Comparison of ENCODE assay signal across 1 cellular context in the genomic region with DNA sequence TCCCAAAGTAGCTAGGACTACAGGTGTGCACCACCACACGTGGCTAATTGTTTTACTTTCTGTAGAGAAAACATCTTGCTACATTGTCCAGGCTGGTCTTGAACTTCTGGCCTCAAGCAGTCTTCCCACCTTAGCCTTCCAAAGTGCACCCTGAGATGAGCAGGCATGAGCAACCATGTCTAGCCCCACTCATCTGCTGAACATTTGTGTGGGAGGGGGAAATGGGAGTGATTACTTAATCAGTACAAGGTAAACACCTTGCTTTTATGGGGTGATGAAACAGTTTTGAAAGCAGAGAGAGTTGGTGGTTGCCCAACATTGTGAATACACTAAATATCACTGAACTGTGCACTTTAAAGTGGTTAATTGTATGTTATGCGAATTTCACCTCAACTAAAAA.
A peak's percentile ranks its signal among the peaks of the same experiment; 100 is the strongest.
TF ChIP-seq lines count a peak whose summit lies in the region.

No MANE protein-coding gene starts in this region.

TF ChIP-seq in HepG2, 621 proteins besides CTCF, POLR2A, EP300 and RAD21 (continued from another document and continues in another):
- TF ChIP-seq ARID4A (CRISPR knock-in tag; IDR thresholded peaks at IDR 0.05; ENCODE audit: borderline replicate concordance): peak; percentile 32; the same call in 1 of the 2 replicates
- no peak for TF ChIP-seq ZNF512B (CRISPR knock-in tag; IDR thresholded peaks at IDR 0.05; ENCODE audit: borderline replicate concordance)
- TF ChIP-seq NR2F2 (IDR thresholded peaks at IDR 0.05; ENCODE audit: borderline replicate concordance, low read depth): no peak
- TF ChIP-seq FOXA3 (CRISPR knock-in tag; IDR thresholded peaks at IDR 0.05): peak; percentile 98
- TF ChIP-seq ZNF674 (CRISPR knock-in tag; IDR thresholded peaks at IDR 0.05; ENCODE audit: low read depth): no peak
- no peak for TF ChIP-seq SIN3B (IDR thresholded peaks at IDR 0.05; ENCODE audit: low read length)
- 0 out of 2 replicates have a peak, but pooled peaks have one; percentile 22 for TF ChIP-seq ZSCAN21 (CRISPR knock-in tag; IDR thresholded peaks at IDR 0.05; ENCODE audit: borderline replicate concordance)
- TF ChIP-seq MAFK (conservative IDR thresholded peaks at IDR 0.05 in 1 of 2, IDR thresholded peaks at IDR 0.05 in 1 of 2; ENCODE audit: low read length in 2 of 2): no peak; a peak in 1 of 4 replicates
- TF ChIP-seq MIER2 (CRISPR knock-in tag; IDR thresholded peaks at IDR 0.05): 0 out of 2 replicates have a peak, but pooled peaks have one; percentile 47
- TF ChIP-seq XBP1 (CRISPR knock-in tag; IDR thresholded peaks at IDR 0.05): no peak
- no peak for TF ChIP-seq ZFP82 (CRISPR knock-in tag; IDR thresholded peaks at IDR 0.05; ENCODE audit: borderline replicate concordance)
- TF ChIP-seq SOX5 (CRISPR knock-in tag; IDR thresholded peaks at IDR 0.05; ENCODE audit: borderline replicate concordance): peak; percentile 73; the same call in 1 of the 2 replicates
- TF ChIP-seq NRL (CRISPR knock-in tag; IDR thresholded peaks at IDR 0.05; ENCODE audit: borderline replicate concordance): no peak
- TF ChIP-seq, protein P1, sequence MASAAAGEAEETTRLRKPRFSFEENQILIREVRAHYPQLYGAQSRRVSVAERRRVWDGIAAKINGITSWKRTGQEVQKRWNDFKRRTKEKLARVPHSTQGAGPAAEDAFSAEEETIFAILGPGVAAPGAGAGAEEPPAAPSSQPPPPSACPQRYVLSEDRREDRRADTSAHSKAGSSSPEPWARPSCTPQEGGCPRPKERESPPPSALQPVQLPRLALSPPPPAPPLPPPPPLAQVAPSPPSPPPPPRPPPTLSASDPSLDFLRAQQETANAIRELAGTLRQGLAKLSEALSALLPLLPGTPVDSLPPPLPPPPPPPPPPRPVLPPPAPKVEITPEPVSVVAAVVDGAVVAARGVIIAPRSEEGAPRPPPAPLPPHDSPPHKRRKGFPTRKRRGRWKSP (CRISPR knock-in tag; IDR thresholded peaks at IDR 0.05): peak; percentile 80; the same call in 1 of the 2 replicates
- no peak for TF ChIP-seq ZNF256 (CRISPR knock-in tag; conservative IDR thresholded peaks at IDR 0.05)
- peak; percentile 99 for TF ChIP-seq CEBPB (IDR thresholded peaks at IDR 0.05; ENCODE audit: borderline replicate concordance, low read depth, low read length)
- TF ChIP-seq, protein P2, sequence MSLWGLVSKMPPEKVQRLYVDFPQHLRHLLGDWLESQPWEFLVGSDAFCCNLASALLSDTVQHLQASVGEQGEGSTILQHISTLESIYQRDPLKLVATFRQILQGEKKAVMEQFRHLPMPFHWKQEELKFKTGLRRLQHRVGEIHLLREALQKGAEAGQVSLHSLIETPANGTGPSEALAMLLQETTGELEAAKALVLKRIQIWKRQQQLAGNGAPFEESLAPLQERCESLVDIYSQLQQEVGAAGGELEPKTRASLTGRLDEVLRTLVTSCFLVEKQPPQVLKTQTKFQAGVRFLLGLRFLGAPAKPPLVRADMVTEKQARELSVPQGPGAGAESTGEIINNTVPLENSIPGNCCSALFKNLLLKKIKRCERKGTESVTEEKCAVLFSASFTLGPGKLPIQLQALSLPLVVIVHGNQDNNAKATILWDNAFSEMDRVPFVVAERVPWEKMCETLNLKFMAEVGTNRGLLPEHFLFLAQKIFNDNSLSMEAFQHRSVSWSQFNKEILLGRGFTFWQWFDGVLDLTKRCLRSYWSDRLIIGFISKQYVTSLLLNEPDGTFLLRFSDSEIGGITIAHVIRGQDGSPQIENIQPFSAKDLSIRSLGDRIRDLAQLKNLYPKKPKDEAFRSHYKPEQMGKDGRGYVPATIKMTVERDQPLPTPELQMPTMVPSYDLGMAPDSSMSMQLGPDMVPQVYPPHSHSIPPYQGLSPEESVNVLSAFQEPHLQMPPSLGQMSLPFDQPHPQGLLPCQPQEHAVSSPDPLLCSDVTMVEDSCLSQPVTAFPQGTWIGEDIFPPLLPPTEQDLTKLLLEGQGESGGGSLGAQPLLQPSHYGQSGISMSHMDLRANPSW (CRISPR knock-in tag; IDR thresholded peaks at IDR 0.05; ENCODE audit: borderline replicate concordance): no peak
- no peak for TF ChIP-seq ZFP36L1 (CRISPR knock-in tag; IDR thresholded peaks at IDR 0.05)
- no peak for TF ChIP-seq ZNF672 (CRISPR knock-in tag; IDR thresholded peaks at IDR 0.05)
- peak; percentile 47; the same call in 1 of the 2 replicates for TF ChIP-seq ZNF142 (CRISPR knock-in tag; IDR thresholded peaks at IDR 0.05)
- TF ChIP-seq MAZ (IDR thresholded peaks at IDR 0.05; ENCODE audit: borderline replicate concordance, low read depth, low read length): peak; percentile 47; the same call in 1 of the 2 replicates
- TF ChIP-seq MAZ (CRISPR knock-in tag; IDR thresholded peaks at IDR 0.05; ENCODE audit: low read depth): peak; percentile 79; the same call in 1 of the 2 replicates
- TF ChIP-seq ZNF740 (CRISPR knock-in tag; IDR thresholded peaks at IDR 0.05): no peak; the same call in 1 of the 2 replicates
- no peak for TF ChIP-seq SCMH1 (CRISPR knock-in tag; IDR thresholded peaks at IDR 0.05; ENCODE audit: borderline replicate concordance)
- TF ChIP-seq ZNF264 (CRISPR knock-in tag; IDR thresholded peaks at IDR 0.05): 0 out of 2 replicates have a peak, but pooled peaks have one; percentile 77
- TF ChIP-seq TSC22D2 (CRISPR knock-in tag; IDR thresholded peaks at IDR 0.05; ENCODE audit: borderline replicate concordance): no peak
- TF ChIP-seq ZNF850 (CRISPR knock-in tag; conservative IDR thresholded peaks at IDR 0.05): no peak
- TF ChIP-seq MATR3 (CRISPR knock-in tag; IDR thresholded peaks at IDR 0.05): no peak
- no peak for TF ChIP-seq NFE2 (CRISPR knock-in tag; IDR thresholded peaks at IDR 0.05)
- no peak for TF ChIP-seq KLF9 (CRISPR knock-in tag; IDR thresholded peaks at IDR 0.05; ENCODE audit: low read depth)
- no peak for TF ChIP-seq ZNF598 (CRISPR knock-in tag; IDR thresholded peaks at IDR 0.05; ENCODE audit: borderline replicate concordance)
- TF ChIP-seq, protein P3, sequence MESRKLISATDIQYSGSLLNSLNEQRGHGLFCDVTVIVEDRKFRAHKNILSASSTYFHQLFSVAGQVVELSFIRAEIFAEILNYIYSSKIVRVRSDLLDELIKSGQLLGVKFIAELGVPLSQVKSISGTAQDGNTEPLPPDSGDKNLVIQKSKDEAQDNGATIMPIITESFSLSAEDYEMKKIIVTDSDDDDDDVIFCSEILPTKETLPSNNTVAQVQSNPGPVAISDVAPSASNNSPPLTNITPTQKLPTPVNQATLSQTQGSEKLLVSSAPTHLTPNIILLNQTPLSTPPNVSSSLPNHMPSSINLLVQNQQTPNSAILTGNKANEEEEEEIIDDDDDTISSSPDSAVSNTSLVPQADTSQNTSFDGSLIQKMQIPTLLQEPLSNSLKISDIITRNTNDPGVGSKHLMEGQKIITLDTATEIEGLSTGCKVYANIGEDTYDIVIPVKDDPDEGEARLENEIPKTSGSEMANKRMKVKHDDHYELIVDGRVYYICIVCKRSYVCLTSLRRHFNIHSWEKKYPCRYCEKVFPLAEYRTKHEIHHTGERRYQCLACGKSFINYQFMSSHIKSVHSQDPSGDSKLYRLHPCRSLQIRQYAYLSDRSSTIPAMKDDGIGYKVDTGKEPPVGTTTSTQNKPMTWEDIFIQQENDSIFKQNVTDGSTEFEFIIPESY (CRISPR knock-in tag; IDR thresholded peaks at IDR 0.05): peak; percentile 24; the same call in 1 of the 2 replicates
- no peak for TF ChIP-seq ISX (CRISPR knock-in tag; conservative IDR thresholded peaks at IDR 0.05)
- no peak for TF ChIP-seq POLR2AphosphoS5 (IDR thresholded peaks at IDR 0.05; ENCODE audit: low read depth, low read length)
